ENCODE assay signal across 12 cellular contexts in the genomic region with DNA sequence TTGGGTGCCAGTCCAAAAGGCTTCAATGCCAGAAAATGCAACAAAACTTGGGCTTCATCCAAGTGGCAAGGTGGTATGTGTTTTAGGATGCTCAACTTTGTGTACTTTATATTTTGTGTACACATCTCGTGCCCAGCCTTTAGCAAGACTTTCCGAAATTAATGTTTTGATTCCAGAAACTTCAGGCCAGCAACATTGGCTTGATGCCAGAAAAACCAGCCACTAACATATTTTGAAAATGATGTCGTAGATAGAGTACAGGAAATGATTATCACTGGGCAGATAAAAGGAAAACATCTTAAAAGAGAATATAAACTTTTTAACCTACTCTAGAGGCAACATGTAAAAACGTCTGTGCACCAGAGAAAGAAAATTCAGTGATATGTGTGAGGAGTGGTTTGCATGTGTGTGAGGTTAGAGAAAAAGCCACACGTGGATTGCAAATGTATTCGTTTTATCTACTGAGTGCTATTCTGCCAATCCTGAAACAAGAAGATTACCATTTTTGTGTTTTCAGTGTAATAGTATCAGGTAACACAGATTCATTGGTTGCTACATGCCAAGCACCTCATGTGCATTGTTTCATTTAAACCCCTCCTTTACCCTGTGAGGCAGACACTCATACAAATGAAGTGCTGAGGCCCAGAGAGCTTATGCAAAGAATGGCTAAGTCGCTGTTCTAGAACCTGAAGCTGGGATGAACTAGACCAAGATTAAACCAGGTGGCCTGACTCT.
DNase-seq lines count a peak whose midpoint lies in the region; ATAC-seq, FAIRE-seq and TF ChIP-seq lines count a peak whose summit lies in the region.
"Had no signal": no experiment of that assay in that cellular context is flagged by ENCODE, and none has a peak within 500 bp of the region (broad histone marks: within the 10 kb centered on the region; RNA-seq: fewer than 3 reads in every experiment).

No MANE protein-coding gene starts in this region.

- H3K4me1 ChIP-seq in rectal smooth muscle tissue (ENCODE audit: control insufficient read depth, insufficient read depth, low read length), result peaks cover 5% of the 10 kb centered on the region
- H3K4me1 ChIP-seq: colonic mucosa had no signal

- peak overlapping the region; percentile 32 for H3K27ac Mint-ChIP-seq in HFFc6
- H3K27ac Mint-ChIP-seq: activated CD8-positive, alpha-beta memory T cell treated with anti-CD3 and anti-CD28 coated beads, Interleukin-2, amount 10 ng/mL, durations not matched to agents 7 days and 5 days had no signal

- H3K9ac ChIP-seq in rectal smooth muscle tissue (ENCODE audit: low read length), result no peak overlapping the region

- DNase-seq in HFFc6, result peak; percentile 41
- DNase-seq in NCI-H526 (lab: John Stamatoyannopoulos, UW), result peak; percentile 33 to 45
- no peak for DNase-seq in stimulated activated CD4-positive, alpha-beta T cell treated with anti-CD3 and anti-CD28 coated beads, Interleukin-4, amount 100 ng/mL, for 4 hours
- no peak for DNase-seq in dorsolateral prefrontal cortex
- no peak for DNase-seq in caudate nucleus (lab: John Stamatoyannopoulos, UW)
- DNase-seq: activated CD8-positive, alpha-beta memory T cell treated with anti-CD3 and anti-CD28 coated beads, Interleukin-2, amount 10 ng/mL, durations not matched to agents 7 days and 5 days; colonic mucosa; T-helper 9 cell; testis had no signal

- TF ChIP-seq CTCF in HFFc6 (IDR thresholded peaks at IDR 0.05) (no peak), dorsolateral prefrontal cortex (IDR thresholded peaks at IDR 0.05 in 54 of 56, conservative IDR thresholded peaks at IDR 0.05 in 2 of 56; ENCODE audit: low read depth in 1 of 56, partially characterized antibody in 56 of 56) (no peak)

- H3K36me3 Mint-ChIP-seq in HFFc6 (ENCODE audit: low read depth), result 0 out of 2 replicates have a peak, but pooled peaks cover under 1% of the 10 kb centered on the region
- H3K36me3 Mint-ChIP-seq: activated CD8-positive, alpha-beta memory T cell treated with anti-CD3 and anti-CD28 coated beads, Interleukin-2, amount 10 ng/mL, durations not matched to agents 7 days and 5 days had no signal

- H3K9me3 Mint-ChIP-seq in HFFc6, result no peaks in the 10 kb centered on the region

- peak; percentile 95 for FAIRE-seq in endometrium (lab: Jason Lieb, UNC)

- peaks cover 3% of the 10 kb centered on the region for H3K27me3 Mint-ChIP-seq in HFFc6 (ENCODE audit: insufficient read depth)
- H3K27me3 Mint-ChIP-seq: activated CD8-positive, alpha-beta memory T cell treated with anti-CD3 and anti-CD28 coated beads, Interleukin-2, amount 10 ng/mL, durations not matched to agents 7 days and 5 days had no signal

- H3K36me3 ChIP-seq in rectal smooth muscle tissue (ENCODE audit: control insufficient read depth, insufficient read depth, low read length), result no peaks in the 10 kb centered on the region
- H3K36me3 ChIP-seq: colonic mucosa had no signal

- H3K27ac ChIP-seq in rectal smooth muscle tissue (ENCODE audit: low read depth, low read length), result peak overlapping the region; percentile 4
- no peak overlapping the region for H3K27ac ChIP-seq in dorsolateral prefrontal cortex
- no peak overlapping the region for H3K27ac ChIP-seq in caudate nucleus (ENCODE audit: low read depth, low read length)
- H3K27ac ChIP-seq: colonic mucosa, testis had no signal

- peak overlapping the region; percentile 11 for H3K4me3 Mint-ChIP-seq in HFFc6
- H3K4me3 Mint-ChIP-seq: activated CD8-positive, alpha-beta memory T cell treated with anti-CD3 and anti-CD28 coated beads, Interleukin-2, amount 10 ng/mL, durations not matched to agents 7 days and 5 days had no signal

- no peak for ATAC-seq in activated CD4-positive, CD25-positive, alpha-beta regulatory T cell treated with anti-CD3 and anti-CD28 coated beads, Interleukin-2, amount 50 U/mL, for 24 hours
- ATAC-seq: activated CD8-positive, alpha-beta memory T cell treated with anti-CD3 and anti-CD28 coated beads, Interleukin-2, amount 10 ng/mL, durations not matched to agents 7 days and 5 days had no signal

- H3K4me3 ChIP-seq in rectal smooth muscle tissue (ENCODE audit: low read length) (no peak overlapping the region), dorsolateral prefrontal cortex (no peak overlapping the region)
- H3K4me3 ChIP-seq: colonic mucosa, testis had no signal

- intact Hi-C loops in dorsolateral prefrontal cortex (cut with DNase I), result no loop called here

- H3K27me3 ChIP-seq in rectal smooth muscle tissue (ENCODE audit: control insufficient read depth, insufficient read depth, low read length) (no peaks in the 10 kb centered on the region), dorsolateral prefrontal cortex (peaks cover 0 to 16% (median 0%) of the 10 kb centered on the region in 45 donors)
- H3K27me3 ChIP-seq: colonic mucosa, testis had no signal

- H3K4me1 Mint-ChIP-seq in HFFc6 (ENCODE audit: low read depth), result peaks cover 34% of the 10 kb centered on the region
- H3K4me1 Mint-ChIP-seq: activated CD8-positive, alpha-beta memory T cell treated with anti-CD3 and anti-CD28 coated beads, Interleukin-2, amount 10 ng/mL, durations not matched to agents 7 days and 5 days had no signal

Comparison
In these comparisons a context has a peak if more than half of its experiments do, and no peak if none do; other contexts are left out.
1. DNase-seq: peak in HFFc6 (single experiment) and NCI-H526 (2 of 2); none in stimulated activated CD4-positive, alpha-beta T cell treated with anti-CD3 and anti-CD28 coated beads, Interleukin-4, amount 100 ng/mL, for 4 hours (0 of 2), dorsolateral prefrontal cortex (0 of 10) and caudate nucleus (0 of 61).